ENCODE assay signal across 19 cellular contexts in the genomic region with DNA sequence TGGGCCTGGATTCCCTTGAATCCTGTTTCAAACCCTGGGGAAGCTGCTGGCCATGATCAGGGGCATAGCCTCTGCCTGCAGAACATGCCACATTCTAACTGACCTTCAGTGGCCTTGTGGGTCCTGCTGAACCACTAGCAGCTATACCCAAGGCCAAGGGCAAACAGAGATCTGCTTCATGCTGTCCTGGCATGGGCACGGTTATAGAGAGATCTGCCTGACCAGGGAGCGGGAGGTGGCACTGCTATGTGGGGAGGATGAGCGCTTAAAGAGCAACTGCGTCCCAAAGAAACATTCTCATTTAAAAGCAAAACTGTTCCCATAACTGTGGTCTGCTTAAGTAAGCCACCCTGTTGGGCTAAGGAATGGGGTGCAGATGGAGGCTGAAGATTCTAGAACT. TPM values are rescaled to one million over a fixed set of nuclear protein-coding genes. Genes with fewer than 3 reads are reported as not detected.
"Had no signal": no experiment of that assay in that cellular context is flagged by ENCODE, and none has a peak within 500 bp of the region (broad histone marks: within the 10 kb centered on the region; RNA-seq: fewer than 3 reads in every experiment).

No MANE protein-coding gene starts in this region.

- ATAC-seq: effector memory CD8-positive, alpha-beta T cell; gastroesophageal sphincter; left lung; SK-N-SH treated with all-trans-retinoic acid at 6 μM for 48 hours had no signal

- H3K27me3 ChIP-seq: adrenal gland, gastroesophageal sphincter, left lung, upper lobe of left lung had no signal

- H3K36me3 ChIP-seq: adrenal gland, gastroesophageal sphincter, left lung, upper lobe of left lung had no signal

- H3K27ac Mint-ChIP-seq: activated naive CD4-positive, alpha-beta T cell treated with anti-CD3 and anti-CD28 coated beads, Interleukin-2, amount 50 U/mL, for 24 hours; dendritic cell treated with granulocyte-macrophage colony-stimulating factor and Interleukin-4, amounts not matched to agents 40 ng/mL and 50 ng/mL, for 4 days; effector memory CD8-positive, alpha-beta T cell had no signal

- H3K4me1 Mint-ChIP-seq: activated naive CD4-positive, alpha-beta T cell treated with anti-CD3 and anti-CD28 coated beads, Interleukin-2, amount 50 U/mL, for 24 hours; central memory CD8-positive, alpha-beta T cell had no signal

- H3K4me3 Mint-ChIP-seq: activated naive CD4-positive, alpha-beta T cell treated with anti-CD3 and anti-CD28 coated beads, Interleukin-2, amount 50 U/mL, for 24 hours; central memory CD8-positive, alpha-beta T cell; dendritic cell treated with granulocyte-macrophage colony-stimulating factor and Interleukin-4, amounts not matched to agents 40 ng/mL and 50 ng/mL, for 4 days; effector memory CD8-positive, alpha-beta T cell had no signal

- H3K27ac ChIP-seq: epithelial cell of prostate had no signal

- DNase-seq: activated CD4-positive, alpha-beta T cell treated with anti-CD3 and anti-CD28 coated beads, Interleukin-2, amount 50 U/mL, for 48 hours; activated T-cell treated with anti-CD3 and anti-CD28 coated beads, Interleukin-2, amount 50 U/mL, for 1 hour; effector memory CD8-positive, alpha-beta T cell; stimulated activated CD4-positive, alpha-beta T cell treated with anti-CD3 and anti-CD28 coated beads, Interleukin-15, amount 100 ng/mL, for 24 hours; stimulated activated CD4-positive, alpha-beta T cell treated with anti-CD3 and anti-CD28 coated beads, Interleukin-4, amount 100 ng/mL, for 1 hour; stimulated activated naive CD4-positive, alpha-beta T cell; substantia nigra; T-helper 1 cell; T1000; upper lobe of left lung had no signal

- H3K9me3 Mint-ChIP-seq: activated naive CD4-positive, alpha-beta T cell treated with anti-CD3 and anti-CD28 coated beads, Interleukin-2, amount 50 U/mL, for 24 hours; central memory CD8-positive, alpha-beta T cell; dendritic cell treated with granulocyte-macrophage colony-stimulating factor and Interleukin-4, amounts not matched to agents 40 ng/mL and 50 ng/mL, for 4 days; effector memory CD8-positive, alpha-beta T cell had no signal

- H3K36me3 Mint-ChIP-seq: activated naive CD4-positive, alpha-beta T cell treated with anti-CD3 and anti-CD28 coated beads, Interleukin-2, amount 50 U/mL, for 24 hours had no signal

- H3K4me3 ChIP-seq: adrenal gland, gastroesophageal sphincter, left lung, upper lobe of left lung had no signal

- H3K27me3 Mint-ChIP-seq: activated naive CD4-positive, alpha-beta T cell treated with anti-CD3 and anti-CD28 coated beads, Interleukin-2, amount 50 U/mL, for 24 hours; dendritic cell treated with granulocyte-macrophage colony-stimulating factor and Interleukin-4, amounts not matched to agents 40 ng/mL and 50 ng/mL, for 4 days had no signal

- H3K9me3 ChIP-seq: adrenal gland, gastroesophageal sphincter, left lung, upper lobe of left lung had no signal

RNA-seq across cellular contexts. Expression of gene SYNPO, which starts 36.5 kb away (rescaled TPM):
- polyA plus RNA-seq: neural cell had no signal

RNA-seq across cellular contexts. Expression of gene MYOZ3, which starts 57.0 kb away (rescaled TPM):
- polyA plus RNA-seq: neural cell had no signal
